In the genomic region with DNA sequence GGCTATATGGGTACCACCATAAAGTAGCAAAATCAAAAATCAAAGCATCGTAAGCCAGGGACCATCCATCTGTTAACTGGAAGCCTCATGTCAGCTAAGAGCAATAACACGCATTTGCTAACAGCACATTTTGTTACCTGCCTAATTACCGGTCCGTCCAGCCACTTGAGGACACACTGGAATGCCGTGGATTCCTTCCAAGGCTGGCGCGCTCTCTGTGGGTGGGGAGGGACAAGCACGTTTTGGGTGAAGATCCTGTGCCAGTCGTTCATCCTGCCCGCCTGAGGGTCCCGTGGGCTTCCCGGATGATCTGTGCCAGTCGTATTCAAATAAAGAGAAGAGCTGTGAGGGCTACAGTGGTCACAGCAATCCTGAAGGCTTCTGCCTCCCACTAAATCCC, we compare ENCODE assay signal across 23 cellular contexts.
"Had no signal": no experiment of that assay in that cellular context is flagged by ENCODE, and none has a peak within 500 bp of the region (broad histone marks: within the 10 kb centered on the region; RNA-seq: fewer than 3 reads in every experiment).

No MANE protein-coding gene starts in this region.

- H3K27me3 ChIP-seq: adrenal gland, body of pancreas, dorsolateral prefrontal cortex, gastrocnemius medialis, hepatocyte, pancreas, transverse colon had no signal

- H3K36me3 ChIP-seq: adrenal gland, gastrocnemius medialis, transverse colon had no signal

- H3K27ac ChIP-seq: adrenal gland, body of pancreas, coronary artery, gastrocnemius medialis, hepatocyte, pancreas, psoas muscle, transverse colon had no signal

- ATAC-seq: body of pancreas; effector memory CD8-positive, alpha-beta T cell; gastrocnemius medialis; left colon; pancreas; psoas muscle had no signal

- H3K9me3 ChIP-seq: adrenal gland, body of pancreas, gastrocnemius medialis, pancreas, psoas muscle, transverse colon had no signal

- H3K4me3 ChIP-seq: adrenal gland, body of pancreas, coronary artery, dorsolateral prefrontal cortex, gastrocnemius medialis, hepatocyte, pancreas, psoas muscle, transverse colon had no signal

- DNase-seq: activated CD4-positive, alpha-beta memory T cell treated with anti-CD3 and anti-CD28 coated beads for 36 hours; activated CD4-positive, alpha-beta T cell treated with anti-CD3 and anti-CD28 coated beads for 48 hours; activated naive CD4-positive, alpha-beta T cell; activated naive CD8-positive, alpha-beta T cell treated with anti-CD3 and anti-CD28 coated beads for 36 hours; activated T-cell treated with anti-CD3 and anti-CD28 coated beads, Interleukin-2, amount 50 U/mL, for 1 hour; body of pancreas; cerebellar nuclear complex; effector memory CD8-positive, alpha-beta T cell; erythroblast; gastrocnemius medialis; glutamatergic neuron; islet precursor cell; left colon; naive B cell; nephron progenitor cell; stimulated activated naive CD4-positive, alpha-beta T cell treated with Interleukin-2 at 50 U/mL for 16 hours; transverse colon had no signal
